ENCODE assay signal across 8 cellular contexts in the genomic region with DNA sequence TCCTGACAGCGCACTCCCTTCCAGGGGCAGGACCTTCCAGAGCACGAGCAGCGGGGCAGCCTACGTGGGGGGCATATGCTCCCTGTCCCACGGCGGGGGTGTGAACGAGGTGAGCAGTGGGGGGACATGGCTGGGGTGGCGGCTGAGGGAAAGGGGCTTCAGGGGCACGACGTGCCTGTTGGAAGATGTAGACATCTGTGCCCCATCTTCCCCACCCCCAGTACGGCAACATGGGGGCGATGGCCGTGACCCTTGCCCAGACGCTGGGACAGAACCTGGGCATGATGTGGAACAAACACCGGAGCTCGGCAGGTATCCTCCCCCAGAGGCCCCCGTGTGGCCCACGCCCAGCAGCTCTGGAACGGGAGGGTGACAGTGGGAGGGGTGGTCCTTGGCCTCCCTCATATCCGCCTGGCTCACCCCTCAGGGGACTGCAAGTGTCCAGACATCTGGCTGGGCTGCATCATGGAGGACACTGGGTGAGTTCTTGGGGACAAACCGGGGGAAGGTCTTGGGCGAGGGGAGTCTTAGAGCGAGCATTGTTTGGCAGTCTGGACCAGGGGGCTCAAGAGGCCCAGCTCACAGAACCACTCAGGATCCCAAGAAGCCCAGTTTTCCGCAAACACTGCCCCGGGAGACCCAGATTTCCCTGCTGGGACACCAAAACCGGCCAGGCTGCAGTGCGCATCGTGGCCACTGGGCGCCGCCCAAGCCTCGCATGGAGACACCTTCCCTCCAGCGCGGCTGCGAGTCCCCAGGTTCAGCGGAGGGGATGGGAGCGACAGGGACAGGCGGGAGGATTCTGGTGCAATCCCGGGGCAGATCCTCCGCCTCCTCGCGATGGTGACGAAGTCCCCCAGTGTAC. TPM values are rescaled to one million over a fixed set of nuclear protein-coding genes. Genes with fewer than 3 reads are reported as not detected.
DNase-seq lines count a peak whose midpoint lies in the region; TF ChIP-seq lines count a peak whose summit lies in the region.

No MANE protein-coding gene starts in this region.

- H3K9me3 Mint-ChIP-seq in CD14-positive monocyte: peaks cover 0 to 2% (median 0%) of the 10 kb centered on the region in 7 donors

- H4K20me1 ChIP-seq in GM23248 (ENCODE audit: insufficient read depth): no peaks in the 10 kb centered on the region

- H3K36me3 ChIP-seq in GM23248 (ENCODE audit: low read depth) (no peaks in the 10 kb centered on the region), adrenal gland (replicated peaks in 1 of 2) (no peaks in the 10 kb centered on the region), right atrium auricular region (no peaks in the 10 kb centered on the region), prostate gland (no peaks in the 10 kb centered on the region)

- no peaks in the 10 kb centered on the region for H3K27me3 ChIP-seq in GM23248 (replicated peaks; ENCODE audit: insufficient read depth)
- peaks cover 10% of the 10 kb centered on the region for H3K27me3 ChIP-seq in adrenal gland
- no peaks in the 10 kb centered on the region for H3K27me3 ChIP-seq in right atrium auricular region
- no peaks in the 10 kb centered on the region for H3K27me3 ChIP-seq in prostate gland (replicated peaks; ENCODE audit: insufficient read depth)

- H3F3A ChIP-seq in GM23248 (ENCODE audit: insufficient read depth): no peaks in the 10 kb centered on the region

- H2AFZ ChIP-seq in GM23248: peak overlapping the region; percentile 81

- H3K9ac ChIP-seq in GM23248: no peak overlapping the region

- peak overlapping the region; percentile 85 for H3K4me2 ChIP-seq in GM23248 (ENCODE audit: unreplicated experiment)

- H3K4me3 Mint-ChIP-seq in CD14-positive monocyte: peak overlapping the region; percentile 79 to 90

- H3K9me3 ChIP-seq in GM23248 (ENCODE audit: low read depth): no peaks in the 10 kb centered on the region
- no peaks in the 10 kb centered on the region for H3K9me3 ChIP-seq in adrenal gland (replicated peaks in 1 of 3)
- no peaks in the 10 kb centered on the region for H3K9me3 ChIP-seq in right atrium auricular region
- H3K9me3 ChIP-seq in prostate gland: no peaks in the 10 kb centered on the region

- WGBS in GM23248 (ENCODE audit: low coverage in 1 of 2, low lambda C conversion rate in 2 of 2, missing lambda C conversion rate in 2 of 2), 2 experiments: 15 to 16% methylated on average over 40 to 41 of the region's 42 CpGs
- 12 to 35% (median 20%) methylated on average over 7 to 42 of the region's 42 CpGs for WGBS in adrenal gland, 4 donors
- 21% methylated on average over 39 of the region's 42 CpGs for WGBS in prostate gland

- H3K27ac ChIP-seq in GM23248 (no peak overlapping the region), adrenal gland (peak overlapping the region in 2 of 5 donors; percentile 55 to 69), right atrium auricular region (peak overlapping the region in 1 of 2 donors; percentile 54), prostate gland (peak overlapping the region; percentile 31 to 77)

- in situ Hi-C loops in GM23248 (cut with MboI): loop anchor here (5.0 to 25.0 kb wide), 2 partner anchors 88 to 263 kb away; no protein-coding TSS in a partner anchor

- H3K4me3 ChIP-seq in GM23248: peak overlapping the region; percentile 72
- peak overlapping the region in 2 of 4 donors; percentile 20 to 53 for H3K4me3 ChIP-seq in adrenal gland
- peak overlapping the region; percentile 35 to 57 for H3K4me3 ChIP-seq in right atrium auricular region
- peak overlapping the region; percentile 36 to 51 for H3K4me3 ChIP-seq in prostate gland

- peak; percentile 77 for DNase-seq in CD14-positive monocyte (ENCODE audit: low spot score)
- DNase-seq in GM23248: peak; percentile 92
- peak; percentile 20 for DNase-seq in NCI-H146 treated with DMSO at 0.1 percent for 48 hours (lab: John Stamatoyannopoulos, UW; ENCODE audit: unreplicated experiment)
- DNase-seq in T-helper 1 cell: peak; percentile 59 to 84 (median 73)
- DNase-seq in adrenal gland: peak; percentile 84 to 94 (median 91)
- DNase-seq in right atrium auricular region (ENCODE audit: low spot score): peak; percentile 84
- DNase-seq in prostate gland (ENCODE audit: low spot score): peak; percentile 83
- DNase-seq in ureter (ENCODE audit: low spot score): peak; percentile 92

- peaks cover 20 to 40% (median 32%) of the 10 kb centered on the region in 3 donors for H3K27me3 Mint-ChIP-seq in CD14-positive monocyte (ENCODE audit: low read depth in 3 of 3)

- no peaks in the 10 kb centered on the region for H3K79me2 ChIP-seq in GM23248 (ENCODE audit: insufficient read depth)

- no peaks in the 10 kb centered on the region for H3K9me2 ChIP-seq in GM23248 (ENCODE audit: insufficient read depth)

- TF ChIP-seq CTCF in CD14-positive monocyte (IDR thresholded peaks at IDR 0.05): peak; percentile 99
- peak; percentile 95 to 99 (median 99) for TF ChIP-seq CTCF in adrenal gland (IDR thresholded peaks at IDR 0.05)
- TF ChIP-seq CTCF in right atrium auricular region (IDR thresholded peaks at IDR 0.05): peak; percentile 98 to 99
- TF ChIP-seq CTCF in prostate gland (IDR thresholded peaks at IDR 0.05): peak; percentile 90 to 98 (median 95)

- H3K27ac Mint-ChIP-seq in CD14-positive monocyte: peak overlapping the region in 3 of 7 donors; percentile 20 to 37 (median 36)

- peaks cover 34% of the 10 kb centered on the region for H3K4me1 Mint-ChIP-seq in CD14-positive monocyte

- no peak for TF ChIP-seq POLR2A in adrenal gland (IDR thresholded peaks at IDR 0.05)
- TF ChIP-seq POLR2A in prostate gland (IDR thresholded peaks at IDR 0.05): no peak

- intact Hi-C loops in CD14-positive monocyte (cut with micrococcal nuclease): loop anchor here (1.0 to 10.0 kb wide), 4 partner anchors 91 to 360 kb away; partner anchors contain the start of genes ACBD4 (in 2 of the 2) and PLCD3 (in 2 of the 2)
- intact Hi-C loops in adrenal gland (cut with DNase I): loop anchor here in 1 of 2 donors (2.0 to 10.0 kb wide), 3 partner anchors 90 to 360 kb away; partner anchors contain the start of genes ACBD4 and PLCD3
- intact Hi-C loops in prostate gland (cut with DNase I): loop anchor here (5.0 kb wide), 2 partner anchors 248 to 358 kb away; partner anchors contain the start of gene PLCD3

- no peaks in the 10 kb centered on the region for H3K4me1 ChIP-seq in GM23248 (ENCODE audit: insufficient read depth)
- H3K4me1 ChIP-seq in adrenal gland (replicated peaks in 1 of 2): peaks cover 11 to 14% of the 10 kb centered on the region in 2 donors
- peaks cover 0 to 22% of the 10 kb centered on the region in 2 donors for H3K4me1 ChIP-seq in right atrium auricular region
- H3K4me1 ChIP-seq in prostate gland (replicated peaks): no peaks in the 10 kb centered on the region

- no peaks in the 10 kb centered on the region for H3K36me3 Mint-ChIP-seq in CD14-positive monocyte

RNA-seq across cellular contexts. Expression of gene ADAM11, which starts 15.7 kb away (rescaled TPM):
- not detected for polyA plus RNA-seq in CD14-positive monocyte
- total RNA-seq in GM23248 (2014; rRNA removed; shearing (Covaris generic)): 0.22 and 0.63 TPM in 2 replicates
- polyA plus RNA-seq in GM23248 (2016; fragmentation: Nextera tagmentation; extraction: Ambion mirVana): 0.09 and 0.20 TPM in 2 replicates
- under 1 TPM in 6 of 8 donors, not detected in 2; 0.19 to 0.50 (median 0.28) TPM for total RNA-seq in adrenal gland
- polyA plus RNA-seq in adrenal gland: under 1 TPM; 0.05 to 0.80 (median 0.57) TPM
- total RNA-seq in right atrium auricular region: 10 to 100 TPM in 1 of 2 donors, 1 to 10 TPM in 1; 6.8 to 19.9 TPM
- total RNA-seq in prostate gland: 1 to 10 TPM in 1 of 2 donors, under 1 TPM in 1; 0.64 to 3.5 TPM
- total RNA-seq in ureter: 2.2 TPM

RNA-seq across cellular contexts. Expression of gene GJC1, which starts 55.6 kb away (rescaled TPM):
- polyA plus RNA-seq in CD14-positive monocyte (not detected), GM23248 (2016; fragmentation: Nextera tagmentation; extraction: Ambion mirVana) (13.6 and 15.2 TPM in 2 replicates), adrenal gland (1 to 10 TPM; 1.0 to 1.5 (median 1.1) TPM)
- 18.4 and 19.1 TPM in 2 replicates for total RNA-seq in GM23248 (2014; rRNA removed; shearing (Covaris generic))
- total RNA-seq in adrenal gland (1 to 10 TPM in 6 of 8 donors, under 1 TPM in 2; 0.69 to 2.8 (median 2.4) TPM), right atrium auricular region (10 to 100 TPM; 25.8 to 41.8 TPM), prostate gland (10 to 100 TPM in 1 of 2 donors, 1 to 10 TPM in 1; 5.3 to 18.3 TPM), ureter (44.0 TPM)

Comparison
In these comparisons a context has a peak if more than half of its experiments do, and no peak if none do; other contexts are left out.
1. DNase-seq: peak in every context shown above with its lines; median percentile 92 in GM23248; 92 in ureter; 91 in adrenal gland; 84 in right atrium auricular region; 83 in prostate gland; 77 in CD14-positive monocyte; 73 in T-helper 1 cell; 20 in NCI-H146 treated with DMSO at 0.1 percent for 48 hours.